In the genomic region with DNA sequence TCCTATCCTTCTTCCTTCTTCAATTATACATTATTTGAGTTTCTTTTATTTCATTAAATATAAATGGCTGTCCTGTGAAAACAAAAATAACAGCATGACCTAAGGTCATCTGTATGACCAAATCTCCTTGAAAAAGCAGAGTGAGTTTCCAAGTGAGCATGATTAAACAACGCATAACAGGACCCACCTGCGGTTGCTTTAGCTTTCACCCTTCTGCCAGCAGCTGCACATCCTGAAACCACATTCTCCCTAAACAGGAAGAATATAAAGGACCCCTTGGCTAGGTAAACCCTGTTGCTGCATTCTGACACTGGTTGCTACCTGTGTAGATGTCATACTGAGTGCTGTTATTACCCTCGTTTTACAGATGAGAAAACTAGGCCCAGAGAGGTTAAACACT, we compare ENCODE assay signal across 1 cellular context.
TF ChIP-seq lines count a peak whose summit lies in the region.

No MANE protein-coding gene starts in this region.

TF ChIP-seq in HepG2, 621 proteins besides CTCF, POLR2A, EP300 and RAD21 (continued from another document):
- TF ChIP-seq, protein P1, sequence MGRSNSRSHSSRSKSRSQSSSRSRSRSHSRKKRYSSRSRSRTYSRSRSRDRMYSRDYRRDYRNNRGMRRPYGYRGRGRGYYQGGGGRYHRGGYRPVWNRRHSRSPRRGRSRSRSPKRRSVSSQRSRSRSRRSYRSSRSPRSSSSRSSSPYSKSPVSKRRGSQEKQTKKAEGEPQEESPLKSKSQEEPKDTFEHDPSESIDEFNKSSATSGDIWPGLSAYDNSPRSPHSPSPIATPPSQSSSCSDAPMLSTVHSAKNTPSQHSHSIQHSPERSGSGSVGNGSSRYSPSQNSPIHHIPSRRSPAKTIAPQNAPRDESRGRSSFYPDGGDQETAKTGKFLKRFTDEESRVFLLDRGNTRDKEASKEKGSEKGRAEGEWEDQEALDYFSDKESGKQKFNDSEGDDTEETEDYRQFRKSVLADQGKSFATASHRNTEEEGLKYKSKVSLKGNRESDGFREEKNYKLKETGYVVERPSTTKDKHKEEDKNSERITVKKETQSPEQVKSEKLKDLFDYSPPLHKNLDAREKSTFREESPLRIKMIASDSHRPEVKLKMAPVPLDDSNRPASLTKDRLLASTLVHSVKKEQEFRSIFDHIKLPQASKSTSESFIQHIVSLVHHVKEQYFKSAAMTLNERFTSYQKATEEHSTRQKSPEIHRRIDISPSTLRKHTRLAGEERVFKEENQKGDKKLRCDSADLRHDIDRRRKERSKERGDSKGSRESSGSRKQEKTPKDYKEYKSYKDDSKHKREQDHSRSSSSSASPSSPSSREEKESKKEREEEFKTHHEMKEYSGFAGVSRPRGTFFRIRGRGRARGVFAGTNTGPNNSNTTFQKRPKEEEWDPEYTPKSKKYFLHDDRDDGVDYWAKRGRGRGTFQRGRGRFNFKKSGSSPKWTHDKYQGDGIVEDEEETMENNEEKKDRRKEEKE (IDR thresholded peaks at IDR 0.05): no peak
